8 cellular contexts compared by ENCODE assay signal in the genomic region with DNA sequence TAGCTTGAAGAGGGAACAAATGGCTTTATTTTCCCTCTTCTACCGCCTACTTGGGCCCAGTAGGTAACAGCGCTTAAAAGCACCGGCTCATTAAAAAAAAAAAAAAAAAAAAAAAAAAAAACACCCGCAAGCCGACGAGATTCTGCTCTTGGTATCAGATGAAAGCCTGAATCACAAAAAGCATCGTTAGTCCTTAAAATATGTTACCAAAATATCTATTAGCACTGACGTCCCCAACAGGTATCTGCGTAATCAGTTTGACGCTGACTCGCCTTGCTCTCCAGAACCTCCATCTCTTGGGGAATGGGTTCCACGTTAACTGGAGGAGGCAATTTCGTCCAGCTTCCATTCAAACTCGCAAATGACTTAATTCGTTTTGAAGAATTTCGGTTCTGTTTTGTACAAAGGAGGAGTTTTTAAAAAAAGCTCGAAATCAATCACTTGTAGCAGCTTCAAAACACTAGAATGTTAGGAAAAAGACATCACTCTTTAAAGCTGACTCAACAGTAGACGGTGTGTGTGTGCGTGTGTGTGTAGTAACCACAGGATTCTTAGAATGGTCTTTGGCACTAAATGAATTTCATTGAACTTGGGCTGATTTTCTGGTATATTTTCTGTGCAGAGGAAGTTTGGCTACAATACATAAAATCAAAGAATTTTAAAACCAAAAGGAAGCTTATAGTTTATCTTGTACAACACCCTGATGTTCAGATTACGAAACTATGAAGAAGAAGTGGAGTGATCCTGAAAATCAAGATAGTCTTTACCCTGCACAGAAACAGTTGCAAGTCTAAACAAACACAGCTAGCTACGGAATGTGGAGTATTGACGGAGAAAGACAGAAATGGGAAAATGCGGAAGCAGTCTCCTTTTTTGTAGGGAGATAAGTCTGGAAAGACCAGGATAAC. TPM values are rescaled to one million over a fixed set of nuclear protein-coding genes. Genes with fewer than 3 reads are reported as not detected.
DNase-seq lines count a peak whose midpoint lies in the region; ATAC-seq and TF ChIP-seq lines count a peak whose summit lies in the region.

No MANE protein-coding gene starts in this region.

- DNase-seq in Caco-2, result peak in 1 of 2 experiments; percentile 26
- no peak for DNase-seq in HAP-1 (ENCODE audit: low spot score in 2 of 2)
- DNase-seq in OCI-LY7 (ENCODE audit: low spot score), result peak; percentile 7
- DNase-seq in activated effector memory CD4-positive, alpha-beta T cell treated with anti-CD3 and anti-CD28 coated beads, Interleukin-2, amount 50 U/mL, for 16 hours, result peak; percentile 73
- peak; percentile 60 for DNase-seq in globus pallidus (ENCODE audit: low spot score)
- DNase-seq in prostate gland (ENCODE audit: low spot score), result peak; percentile 8
- DNase-seq in ecto neural progenitor cell (ENCODE audit: low spot score), result no peak

- TF ChIP-seq POLR2A in prostate gland (IDR thresholded peaks at IDR 0.05), result no peak

- no peak for TF ChIP-seq CTCF in Caco-2 (IDR thresholded peaks at IDR 0.05; ENCODE audit: insufficient read depth in 1 of 2, low read depth in 1 of 2, low read length in 1 of 2, severe bottlenecking in 1 of 2, unreplicated experiment in 1 of 2)
- no peak for TF ChIP-seq CTCF in OCI-LY7 (conservative IDR thresholded peaks at IDR 0.05; ENCODE audit: low read length)
- no peak for TF ChIP-seq CTCF in prostate gland (IDR thresholded peaks at IDR 0.05)

- H3K9me3 ChIP-seq in Caco-2, result no peaks in the 10 kb centered on the region
- H3K9me3 ChIP-seq in HAP-1, result no peaks in the 10 kb centered on the region
- no peaks in the 10 kb centered on the region for H3K9me3 ChIP-seq in OCI-LY7 (ENCODE audit: low read length)
- H3K9me3 ChIP-seq in prostate gland, result no peaks in the 10 kb centered on the region

- H4K20me1 ChIP-seq in OCI-LY7 (ENCODE audit: insufficient read depth, low read length), result no peaks in the 10 kb centered on the region

- peaks cover 13% of the 10 kb centered on the region for H3K36me3 Mint-ChIP-seq in Caco-2 (ENCODE audit: insufficient read depth, unreplicated experiment)

- in situ Hi-C loops in HAP-1 (cut with MboI; ENCODE audit: low sequenced_read_pairs), result no loop called here

- H3K9me2 ChIP-seq in OCI-LY7 (ENCODE audit: insufficient read depth, low read length), result no peaks in the 10 kb centered on the region

- H3K79me2 ChIP-seq in OCI-LY7 (ENCODE audit: insufficient read depth, low read depth, low read length), result no peaks in the 10 kb centered on the region

- 7% methylated on average over 23 of the region's 23 CpGs for whole genome bisulfite sequencing in prostate gland

- no peak for ATAC-seq in HG02938 (IDR thresholded peaks at IDR 0.05; ENCODE audit: unreplicated experiment)

- no TSS peak for BruUV-seq in Caco-2 (replicated peaks; lab: Mats Ljungman, UMichigan)
- BruUV-seq in OCI-LY7 (replicated peaks; lab: Mats Ljungman, UMichigan), result no TSS peak

- peaks cover 7% of the 10 kb centered on the region for H3K4me1 Mint-ChIP-seq in Caco-2 (ENCODE audit: low read depth, unreplicated experiment)

- peak overlapping the region; percentile 95 for H2AFZ ChIP-seq in OCI-LY7 (ENCODE audit: low read length)

- peak overlapping the region; percentile 85 for H3K4me3 ChIP-seq in Caco-2 (ENCODE audit: low read depth, low read length)
- H3K4me3 ChIP-seq in HAP-1, result peak overlapping the region; percentile 84
- peak overlapping the region; percentile 71 for H3K4me3 ChIP-seq in OCI-LY7 (ENCODE audit: low read depth, low read length, poor library complexity, severe bottlenecking)
- H3K4me3 ChIP-seq in prostate gland, result peak overlapping the region; percentile 72 to 80

- H3K27ac Mint-ChIP-seq in Caco-2 (ENCODE audit: unreplicated experiment), result peak overlapping the region; percentile 77

- intact Hi-C loops in Caco-2 (cut with micrococcal nuclease; ENCODE audit: unreplicated experiment), result loop anchor here (10.0 kb wide), 1 partner anchor 293 kb away; the partner anchor contains the start of gene CCDC150
- intact Hi-C loops in OCI-LY7 (cut with micrococcal nuclease; ENCODE audit: unreplicated experiment), result no loop called here
- intact Hi-C loops in prostate gland (cut with DNase I), result loop anchor here (5.0 kb wide), 1 partner anchor 525 kb away; the partner anchor contains the start of gene COQ10B

- H3K27ac ChIP-seq in OCI-LY7 (ENCODE audit: low read depth, low read length, poor library complexity, severe bottlenecking), result no peak overlapping the region
- H3K27ac ChIP-seq in prostate gland, result peak overlapping the region; percentile 87 to 89

- H3K4me1 ChIP-seq in Caco-2 (peaks cover 6% of the 10 kb centered on the region), HAP-1 (peaks cover 13% of the 10 kb centered on the region), OCI-LY7 (ENCODE audit: insufficient read depth, low read length, poor library complexity, severe bottlenecking) (peaks cover 12% of the 10 kb centered on the region), prostate gland (replicated peaks) (no peaks in the 10 kb centered on the region)

- no peaks in the 10 kb centered on the region for H3K9me3 Mint-ChIP-seq in Caco-2 (ENCODE audit: unreplicated experiment)

- no peaks in the 10 kb centered on the region for H3K36me3 ChIP-seq in Caco-2 (ENCODE audit: control insufficient read depth, insufficient read depth, low read length)
- no peaks in the 10 kb centered on the region for H3K36me3 ChIP-seq in HAP-1 (replicated peaks)
- no peaks in the 10 kb centered on the region for H3K36me3 ChIP-seq in OCI-LY7 (ENCODE audit: insufficient read depth, low read length)
- no peaks in the 10 kb centered on the region for H3K36me3 ChIP-seq in prostate gland

- H3K4me2 ChIP-seq in OCI-LY7 (ENCODE audit: low read length), result peak overlapping the region; percentile 96

- H3K27me3 ChIP-seq in Caco-2 (replicated peaks; ENCODE audit: control insufficient read depth, insufficient read depth, low read length) (no peaks in the 10 kb centered on the region), HAP-1 (ENCODE audit: low read depth) (no peaks in the 10 kb centered on the region), prostate gland (replicated peaks; ENCODE audit: insufficient read depth) (no peaks in the 10 kb centered on the region)

- CTCF ChIA-PET in Caco-2 (lab: Charles Lee) (no interaction called here), OCI-LY7 (lab: Charles Lee; ENCODE audit: unreplicated experiment) (interaction anchor here (0.5 kb wide), 1 partner anchor 26 kb away, joined by 3 read pairs; no protein-coding TSS in a partner anchor)

- peaks cover 4% of the 10 kb centered on the region for H3K27me3 Mint-ChIP-seq in Caco-2 (ENCODE audit: insufficient read depth, unreplicated experiment)

- H3K4me3 Mint-ChIP-seq in Caco-2 (ENCODE audit: unreplicated experiment), result peak overlapping the region; percentile 97

- POLR2A ChIA-PET in Caco-2 (lab: Charles Lee), result interaction anchor here (0.8 kb wide), 1 partner anchor 128 kb away, joined by 3 read pairs; the partner anchor contains the start of gene GTF3C3
- POLR2A ChIA-PET in OCI-LY7 (lab: Charles Lee), result interaction anchor here (0.6 to 2.2 kb wide), 12 partner anchors 9 to 1539 kb away, joined by 3 to 10 read pairs (median 3); partner anchors contain the start of gene GTF3C3

RNA-seq across cellular contexts. Expression of gene PGAP1, which starts 1.1 kb away (rescaled TPM):
- total RNA-seq in Caco-2 (2022), result 5.6 and 6.4 TPM in 2 replicates
- total RNA-seq in OCI-LY7 (2014; rRNA removed; shearing (Covaris generic)), result 0.51 and 0.54 TPM in 2 replicates
- total RNA-seq in OCI-LY7 (2022), result 1.3 and 1.9 TPM in 2 replicates
- 10 to 100 TPM in 1 of 2 donors, 1 to 10 TPM in 1; 8.3 to 12.0 TPM for total RNA-seq in prostate gland

Comparison
In these comparisons a context has a peak if more than half of its experiments do, and no peak if none do; other contexts are left out.
1. DNase-seq: peak in OCI-LY7 (single experiment), activated effector memory CD4-positive, alpha-beta T cell treated with anti-CD3 and anti-CD28 coated beads, Interleukin-2, amount 50 U/mL, for 16 hours (single experiment), globus pallidus (single experiment) and prostate gland (single experiment); none in HAP-1 (0 of 2) and ecto neural progenitor cell (single experiment).
2. Peak in every context shown above with its lines, with median percentiles within 50 percentile points of each other: H3K4me3 ChIP-seq.